8 cellular contexts compared by ENCODE assay signal in genomic region chr17:50425682-50426471, GRCh38. TPM values are rescaled to one million over a fixed set of nuclear protein-coding genes. Genes with fewer than 3 reads are reported as not detected.
DNase-seq lines count a peak whose midpoint lies in the region; ATAC-seq and TF ChIP-seq lines count a peak whose summit lies in the region.

TSS of gene ACSF2 (plus strand) at chr17:50426218. CDS start at chr17:50426262, 44 bp downstream.

- peak within 1 kb of the TSS; percentile 77 to 93 (median 88) for H3K4me3 Mint-ChIP-seq in CD4-positive, alpha-beta memory T cell
- H3K4me3 Mint-ChIP-seq in activated CD4-positive, alpha-beta T cell treated with anti-CD3 and anti-CD28 coated beads, Interleukin-2, amount 10 ng/mL, durations not matched to agents 24 days and 14 days: peak within 1 kb of the TSS; percentile 87

- H3K36me3 Mint-ChIP-seq in CD4-positive, alpha-beta memory T cell: no peaks in the 10 kb centered on the region
- H3K36me3 Mint-ChIP-seq in activated CD4-positive, alpha-beta T cell treated with anti-CD3 and anti-CD28 coated beads, Interleukin-2, amount 10 ng/mL, durations not matched to agents 24 days and 14 days (ENCODE audit: low read depth): peaks cover 1% of the 10 kb centered on the region

- H3K27me3 Mint-ChIP-seq in CD4-positive, alpha-beta memory T cell: no peaks in the 10 kb centered on the region
- no peaks in the 10 kb centered on the region for H3K27me3 Mint-ChIP-seq in activated CD4-positive, alpha-beta T cell treated with anti-CD3 and anti-CD28 coated beads, Interleukin-2, amount 10 ng/mL, durations not matched to agents 24 days and 14 days

- peaks cover 19 to 45% (median 32%) of the 10 kb centered on the region in 4 donors for H3K4me1 Mint-ChIP-seq in CD4-positive, alpha-beta memory T cell
- peaks cover 29% of the 10 kb centered on the region for H3K4me1 Mint-ChIP-seq in activated CD4-positive, alpha-beta T cell treated with anti-CD3 and anti-CD28 coated beads, Interleukin-2, amount 10 ng/mL, durations not matched to agents 24 days and 14 days

- peak within 1 kb of the TSS; percentile 17 to 69 for H3K4me3 ChIP-seq in CD4-positive, alpha-beta memory T cell (ENCODE audit: low read length in 2 of 2)
- H3K4me3 ChIP-seq in lower leg skin (ENCODE audit: low read depth, poor library complexity, severe bottlenecking): peak within 1 kb of the TSS; percentile 60

- no peaks in the 10 kb centered on the region for H3K9me3 ChIP-seq in CD4-positive, alpha-beta memory T cell (ENCODE audit: control insufficient read depth in 1 of 2, low read length in 2 of 2)

- WGBS in lower leg skin, 2 donors: 0 to 1% methylated on average over 43 to 61 of the region's 70 CpGs

- H3K27ac ChIP-seq in CD4-positive, alpha-beta memory T cell (ENCODE audit: low read depth, low read length): peak within 1 kb of the TSS; percentile 62

- POLR2A ChIA-PET in CD4-positive, alpha-beta memory T cell (lab: Charles Lee; ENCODE audit: partially characterized antibody): interaction anchor here (0.6 to 3.0 kb wide), 9 partner anchors 9 to 80 kb away, joined by 3 to 22 read pairs (median 3); partner anchors contain the start of genes LRRC59, RSAD1 and XYLT2

- intact Hi-C loops in CD4-positive, alpha-beta memory T cell (cut with micrococcal nuclease): loop anchor here (1.0 to 2.0 kb wide), 2 partner anchors 29 to 53 kb away; partner anchors contain the start of genes LRRC59 and RSAD1
- intact Hi-C loops in activated CD4-positive, alpha-beta T cell treated with anti-CD3 and anti-CD28 coated beads, Interleukin-2, amount 10 ng/mL, durations not matched to agents 24 days and 14 days (cut with micrococcal nuclease): loop anchor here (1.0 kb wide), 1 partner anchor 29 kb away; the partner anchor contains the start of gene LRRC59
- intact Hi-C loops in lower leg skin (cut with DNase I; ENCODE audit: low total_unique reads): no loop called here

- peak within 1 kb of the TSS; percentile 72 to 93 (median 89) for H3K27ac Mint-ChIP-seq in CD4-positive, alpha-beta memory T cell
- peak within 1 kb of the TSS; percentile 86 for H3K27ac Mint-ChIP-seq in activated CD4-positive, alpha-beta T cell treated with anti-CD3 and anti-CD28 coated beads, Interleukin-2, amount 10 ng/mL, durations not matched to agents 24 days and 14 days

- peak; percentile 47 for ATAC-seq in GM21526 (IDR thresholded peaks at IDR 0.05; ENCODE audit: low FRiP score, unreplicated experiment)

- peak; percentile 51 to 74 (median 63) for DNase-seq in CD4-positive, alpha-beta memory T cell
- peak; percentile 24 for DNase-seq in MV-4-11 (lab: John Stamatoyannopoulos, UW)
- DNase-seq in activated CD4-positive, alpha-beta T cell treated with anti-CD3 and anti-CD28 coated beads, Interleukin-2, amount 10 ng/mL, durations not matched to agents 24 days and 14 days: peak; percentile 92
- peak; percentile 55 for DNase-seq in dermis blood vessel endothelial cell
- peak; percentile 74 to 93 for DNase-seq in lower leg skin (ENCODE audit: low spot score in 2 of 2)
- DNase-seq in stimulated activated CD4-positive, alpha-beta T cell treated with anti-CD3 and anti-CD28 coated beads, TNF-alpha, amount 100 ng/mL, for 24 hours (ENCODE audit: low read depth in 3 of 3): peak; percentile 29 to 72 (median 52)
- no peak for DNase-seq in cortex of kidney (lab: John Stamatoyannopoulos, UW)

- H3K36me3 ChIP-seq in CD4-positive, alpha-beta memory T cell (ENCODE audit: insufficient read depth, low read length): no peaks in the 10 kb centered on the region

- H3K27me3 ChIP-seq in CD4-positive, alpha-beta memory T cell (ENCODE audit: insufficient read depth, low read length): no peaks in the 10 kb centered on the region

- no peak for TF ChIP-seq CTCF in lower leg skin (IDR thresholded peaks at IDR 0.05)

- no peak for TF ChIP-seq POLR2A in lower leg skin (IDR thresholded peaks at IDR 0.05)

- H3K9me3 Mint-ChIP-seq in CD4-positive, alpha-beta memory T cell: no peaks in the 10 kb centered on the region
- no peaks in the 10 kb centered on the region for H3K9me3 Mint-ChIP-seq in activated CD4-positive, alpha-beta T cell treated with anti-CD3 and anti-CD28 coated beads, Interleukin-2, amount 10 ng/mL, durations not matched to agents 24 days and 14 days

- CTCF ChIA-PET in CD4-positive, alpha-beta memory T cell (lab: Charles Lee; ENCODE audit: partially characterized antibody): interaction anchor here (1.0 to 2.9 kb wide), 2 partner anchors 28 to 54 kb away, joined by 6 to 15 read pairs; partner anchors contain the start of gene LRRC59

- peaks cover 32% of the 10 kb centered on the region for H3K4me1 ChIP-seq in CD4-positive, alpha-beta memory T cell (ENCODE audit: insufficient read depth, low read length)

RNA-seq across cellular contexts. Expression of gene ACSF2, which starts in this region (rescaled TPM):
- 10 to 100 TPM; 20.8 to 24.8 TPM for total RNA-seq in CD4-positive, alpha-beta memory T cell
- 1 to 10 TPM; 1.7 to 2.4 TPM for polyA plus RNA-seq in CD4-positive, alpha-beta memory T cell
- 13.6 and 16.5 TPM in 2 replicates for total RNA-seq in activated CD4-positive, alpha-beta T cell treated with anti-CD3 and anti-CD28 coated beads, Interleukin-2, amount 10 ng/mL, durations not matched to agents 24 days and 14 days
- total RNA-seq in dermis blood vessel endothelial cell: 10.1 and 15.5 TPM in 2 replicates
- total RNA-seq in lower leg skin: 100 to 1,000 TPM in 1 of 4 donors, 10 to 100 TPM in 3; 40.8 to 121 (median 64.3) TPM
